Comparison of ENCODE assay signal across 1 cellular context in the genomic region with DNA sequence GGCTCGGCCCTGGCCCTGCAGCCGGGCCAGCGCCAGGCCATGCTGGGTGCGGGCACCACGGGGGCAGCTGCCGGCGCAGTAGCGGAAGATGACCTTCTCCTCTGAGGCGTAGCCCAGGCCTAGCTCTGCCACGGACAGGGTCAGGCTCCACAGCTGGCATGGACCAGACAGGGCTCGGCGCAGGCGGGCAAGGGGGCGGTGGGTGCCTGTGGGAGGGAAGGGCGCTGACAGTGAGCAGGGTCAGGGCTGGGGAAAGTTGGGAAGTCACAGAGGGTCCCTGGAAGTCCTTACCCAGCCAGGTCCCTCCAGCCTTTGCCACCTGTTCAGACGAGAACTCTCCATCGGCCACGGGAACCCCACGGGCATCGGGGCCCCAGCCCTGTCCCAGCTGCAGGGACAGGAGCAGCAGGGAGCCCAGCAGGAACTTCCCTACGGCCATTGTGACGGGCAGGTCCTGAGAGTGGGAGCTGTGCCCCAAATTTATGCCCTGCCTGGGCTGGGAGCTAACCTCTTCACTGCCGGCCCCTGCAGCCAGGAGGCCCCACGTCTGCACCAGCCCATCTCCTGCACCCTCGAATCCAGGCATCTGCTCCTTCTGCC.
TF ChIP-seq lines count a peak whose summit lies in the region.

PSPN (minus strand) TSS at position 523 of the 600 bp plus-strand sequence; CDS start at position 439, 84 bp downstream.

TF ChIP-seq in K562, 482 proteins besides CTCF, POLR2A, EP300 and RAD21:
- TF ChIP-seq ZNF224 (CRISPR knock-in tag; IDR thresholded peaks at IDR 0.05) (no peak), RBBP5 (IDR thresholded peaks at IDR 0.05; ENCODE audit: borderline replicate concordance, insufficient read depth, low read length, poor library complexity, severe bottlenecking) (no peak), POLR2AphosphoS5 (IDR thresholded peaks at IDR 0.05; ENCODE audit: control insufficient read depth, insufficient read depth, low read depth, low read length) (no peak), KHSRP (IDR thresholded peaks at IDR 0.05) (no peak), ZNF561 (CRISPR knock-in tag; conservative IDR thresholded peaks at IDR 0.05) (no peak), POLR2G (IDR thresholded peaks at IDR 0.05; ENCODE audit: low read depth, low read length) (peak; percentile 14; the same call in 1 of the 2 replicates), BMI1 (IDR thresholded peaks at IDR 0.05; ENCODE audit: low read length) (no peak), RBFOX2 (IDR thresholded peaks at IDR 0.05; ENCODE audit: low read depth, low read length) (peak; percentile 12), ZNF311 (CRISPR knock-in tag; IDR thresholded peaks at IDR 0.05) (no peak), NCOR1 (IDR thresholded peaks at IDR 0.05) (no peak)
- TF ChIP-seq, protein P1, sequence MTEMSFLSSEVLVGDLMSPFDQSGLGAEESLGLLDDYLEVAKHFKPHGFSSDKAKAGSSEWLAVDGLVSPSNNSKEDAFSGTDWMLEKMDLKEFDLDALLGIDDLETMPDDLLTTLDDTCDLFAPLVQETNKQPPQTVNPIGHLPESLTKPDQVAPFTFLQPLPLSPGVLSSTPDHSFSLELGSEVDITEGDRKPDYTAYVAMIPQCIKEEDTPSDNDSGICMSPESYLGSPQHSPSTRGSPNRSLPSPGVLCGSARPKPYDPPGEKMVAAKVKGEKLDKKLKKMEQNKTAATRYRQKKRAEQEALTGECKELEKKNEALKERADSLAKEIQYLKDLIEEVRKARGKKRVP (CRISPR knock-in tag; IDR thresholded peaks at IDR 0.05), result no peak
